ENCODE assay signal across 1 cellular context in the genomic region with DNA sequence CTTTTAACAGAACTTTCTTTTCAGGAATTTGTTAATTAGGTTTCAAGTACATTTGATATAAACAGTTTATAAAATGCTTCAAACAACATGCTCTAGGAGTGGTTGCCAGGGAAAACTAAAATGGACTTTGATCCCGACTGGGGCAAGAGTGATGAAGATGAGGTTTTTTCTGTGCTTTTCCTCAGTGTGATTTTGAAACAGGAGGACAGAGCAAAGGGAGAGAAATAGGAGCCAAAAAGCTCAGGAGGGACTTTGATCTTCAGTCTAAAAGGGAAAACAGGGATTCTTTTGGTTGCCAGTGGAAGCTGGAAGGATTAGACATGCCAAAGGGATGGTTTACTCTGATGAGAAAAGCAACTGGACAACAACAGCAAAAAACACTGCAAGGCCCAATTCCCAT.
TF ChIP-seq lines count a peak whose summit lies in the region.

No MANE protein-coding gene starts in this region.

TF ChIP-seq in A549, 52 proteins besides CTCF, POLR2A, EP300 and RAD21 (continued from another document):
- TF ChIP-seq, protein P1, sequence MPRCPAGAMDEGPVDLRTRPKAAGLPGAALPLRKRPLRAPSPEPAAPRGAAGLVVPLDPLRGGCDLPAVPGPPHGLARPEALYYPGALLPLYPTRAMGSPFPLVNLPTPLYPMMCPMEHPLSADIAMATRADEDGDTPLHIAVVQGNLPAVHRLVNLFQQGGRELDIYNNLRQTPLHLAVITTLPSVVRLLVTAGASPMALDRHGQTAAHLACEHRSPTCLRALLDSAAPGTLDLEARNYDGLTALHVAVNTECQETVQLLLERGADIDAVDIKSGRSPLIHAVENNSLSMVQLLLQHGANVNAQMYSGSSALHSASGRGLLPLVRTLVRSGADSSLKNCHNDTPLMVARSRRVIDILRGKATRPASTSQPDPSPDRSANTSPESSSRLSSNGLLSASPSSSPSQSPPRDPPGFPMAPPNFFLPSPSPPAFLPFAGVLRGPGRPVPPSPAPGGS (IDR thresholded peaks at IDR 0.05), result no peak
- TF ChIP-seq KDM1A (IDR thresholded peaks at IDR 0.05; ENCODE audit: low read depth) (no peak), CBX8 (IDR thresholded peaks at IDR 0.05) (no peak)
- TF ChIP-seq, protein P2, sequence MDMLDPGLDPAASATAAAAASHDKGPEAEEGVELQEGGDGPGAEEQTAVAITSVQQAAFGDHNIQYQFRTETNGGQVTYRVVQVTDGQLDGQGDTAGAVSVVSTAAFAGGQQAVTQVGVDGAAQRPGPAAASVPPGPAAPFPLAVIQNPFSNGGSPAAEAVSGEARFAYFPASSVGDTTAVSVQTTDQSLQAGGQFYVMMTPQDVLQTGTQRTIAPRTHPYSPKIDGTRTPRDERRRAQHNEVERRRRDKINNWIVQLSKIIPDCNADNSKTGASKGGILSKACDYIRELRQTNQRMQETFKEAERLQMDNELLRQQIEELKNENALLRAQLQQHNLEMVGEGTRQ (IDR thresholded peaks at IDR 0.05), result no peak
